Comparison of ENCODE assay signal across 8 cellular contexts in the genomic region with DNA sequence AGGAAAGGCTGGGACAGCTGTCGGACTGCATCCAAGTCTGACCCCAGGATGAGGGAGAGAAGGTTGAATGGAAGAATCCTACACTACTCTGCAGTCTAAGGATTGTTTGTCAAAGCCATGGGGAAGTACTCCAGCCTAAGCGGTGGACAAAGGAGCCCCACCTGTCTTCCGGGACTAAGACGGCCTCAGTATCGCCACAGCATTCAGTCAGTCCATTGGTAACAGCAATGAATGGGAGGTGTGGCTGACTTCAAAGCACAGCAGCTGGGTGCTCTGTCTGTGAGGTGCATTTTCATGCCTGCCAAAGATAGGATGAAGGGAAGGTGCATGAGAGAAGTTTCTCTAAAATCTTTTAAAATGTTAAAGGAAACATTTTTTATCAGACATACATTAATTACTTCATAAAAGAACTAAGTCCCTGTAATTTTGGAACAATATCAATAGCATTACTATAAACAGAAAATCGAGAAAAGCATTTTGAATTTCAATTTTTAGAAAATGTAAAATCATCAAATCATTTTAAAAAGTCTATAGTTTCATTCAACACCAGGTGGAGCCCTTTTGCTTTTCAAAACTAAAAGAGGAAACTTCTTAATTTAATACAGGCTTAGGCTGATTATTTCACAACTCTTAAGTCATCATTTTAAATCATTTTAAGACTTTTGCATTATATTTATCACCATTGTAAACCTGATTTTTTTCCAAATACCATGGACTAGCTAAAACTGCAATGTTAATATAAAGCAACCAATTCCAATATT. TPM values are rescaled to one million over a fixed set of nuclear protein-coding genes. Genes with fewer than 3 reads are reported as not detected.
DNase-seq lines count a peak whose midpoint lies in the region; ATAC-seq and TF ChIP-seq lines count a peak whose summit lies in the region.

No MANE protein-coding gene starts in this region.

- no peak for ATAC-seq in HG02973 (IDR thresholded peaks at IDR 0.05; ENCODE audit: unreplicated experiment)

- H3K4me3 ChIP-seq in HUES48 (ENCODE audit: low read depth, low read length) (0 out of 2 replicates have a peak overlapping the region, but pooled peaks have one; percentile 15), suprapubic skin (no peak overlapping the region)

- TF ChIP-seq CTCF in suprapubic skin (IDR thresholded peaks at IDR 0.05), result peak in 1 of 2 donors; percentile 25

- H3K27ac ChIP-seq in HUES48 (ENCODE audit: low read depth, low read length), result peak overlapping the region; percentile 50
- H3K27ac ChIP-seq in suprapubic skin, result no peak overlapping the region

- H3K4me1 ChIP-seq in HUES48 (ENCODE audit: control insufficient read depth, insufficient read depth, low read length), result peaks cover 22% of the 10 kb centered on the region
- H3K4me1 ChIP-seq in suprapubic skin, result no peaks in the 10 kb centered on the region

- H3K9me3 ChIP-seq in HUES48 (ENCODE audit: control insufficient read depth, insufficient read depth, low read length) (no peaks in the 10 kb centered on the region), suprapubic skin (no peaks in the 10 kb centered on the region)

- TF ChIP-seq POLR2A in suprapubic skin (IDR thresholded peaks at IDR 0.05), result no peak

- DNase-seq in AG08395 (ENCODE audit: low spot score) (peak; percentile 21), RPMI7951 (ENCODE audit: low read depth) (peak; percentile 14), fibroblast of peridontal ligament (ENCODE audit: extremely low read depth) (peak; percentile 81), retina (peak; percentile 22), suprapubic skin (ENCODE audit: low spot score in 2 of 2) (no peak)
- DNase-seq in effector CD4-positive, alpha-beta T cell, result no peak

- H3K27me3 ChIP-seq in HUES48 (ENCODE audit: control insufficient read depth, insufficient read depth, low read length) (no peaks in the 10 kb centered on the region), suprapubic skin (peaks cover 3% of the 10 kb centered on the region)

- no peak for TF ChIP-seq EP300 in suprapubic skin (IDR thresholded peaks at IDR 0.05)

- 18% methylated on average over 6 of the region's 6 CpGs for WGBS in suprapubic skin

- no peak overlapping the region for H3K9ac ChIP-seq in HUES48 (ENCODE audit: low read depth, low read length)

- no peaks in the 10 kb centered on the region for H3K36me3 ChIP-seq in HUES48 (ENCODE audit: control insufficient read depth, insufficient read depth, low read length)
- no peaks in the 10 kb centered on the region for H3K36me3 ChIP-seq in suprapubic skin

RNA-seq across cellular contexts. Expression of a gene that starts 27.6 kb away (rescaled TPM):
- 2.1 and 2.6 TPM in 2 replicates for total RNA-seq in RPMI7951 (2014; rRNA removed; shearing (Covaris generic))
- total RNA-seq in suprapubic skin, result 10 to 100 TPM in 1 of 4 donors, 1 to 10 TPM in 3; 6.1 to 11.7 (median 8.3) TPM

Comparison
In these comparisons a context has a peak if more than half of its experiments do, and no peak if none do; other contexts are left out.
1. DNase-seq: peak in AG08395 (single experiment), RPMI7951 (single experiment), fibroblast of peridontal ligament (single experiment) and retina (single experiment); none in suprapubic skin (0 of 2) and effector CD4-positive, alpha-beta T cell (single experiment).